19 cellular contexts compared by ENCODE assay signal in the genomic region with DNA sequence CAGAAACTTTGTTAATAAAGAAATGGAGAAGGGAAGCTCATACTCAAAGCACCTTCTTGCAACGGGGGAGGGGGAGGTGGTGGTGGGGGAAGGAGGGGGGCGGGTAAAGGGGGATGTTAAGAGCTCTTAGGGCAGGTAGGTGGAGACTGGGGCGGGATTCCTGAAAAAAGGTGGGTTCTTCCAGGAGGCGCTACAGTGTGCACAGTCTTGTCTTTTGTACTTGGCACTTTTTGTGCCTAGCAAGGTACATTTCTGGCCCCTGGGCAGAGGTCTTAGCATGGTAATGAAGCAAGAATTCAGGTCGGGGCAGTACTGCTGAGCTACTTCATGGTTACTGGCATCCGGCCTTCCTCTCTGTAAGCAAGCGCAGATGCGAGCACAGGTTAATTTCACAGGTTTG. TPM values are rescaled to one million over a fixed set of nuclear protein-coding genes. Genes with fewer than 3 reads are reported as not detected.
"Had no signal": no experiment of that assay in that cellular context is flagged by ENCODE, and none has a peak within 500 bp of the region (broad histone marks: within the 10 kb centered on the region; RNA-seq: fewer than 3 reads in every experiment).

No MANE protein-coding gene starts in this region.

- H3K27ac ChIP-seq: ascending aorta, coronary artery, left ventricle myocardium inferior, prostate gland had no signal

- H3K36me3 Mint-ChIP-seq: activated naive CD4-positive, alpha-beta T cell treated with anti-CD3 and anti-CD28 coated beads, Interleukin-2, amount 10 ng/mL, durations not matched to agents 7 days and 5 days; type B pancreatic cell had no signal

- H3K36me3 ChIP-seq: ascending aorta, heart right ventricle, left ventricle myocardium inferior, prostate gland had no signal

- H3K27me3 ChIP-seq: ascending aorta had no signal

- H3K27ac Mint-ChIP-seq: activated B cell treated with CpG ODN at 0.5 μM for 24 hours; activated CD4-positive, alpha-beta T cell treated with anti-CD3 and anti-CD28 coated beads, Interleukin-2, amount 10 ng/mL, durations not matched to agents 24 days and 14 days; activated CD8-positive, alpha-beta T cell treated with anti-CD3 and anti-CD28 coated beads, Interleukin-2, amount 10 ng/mL, durations not matched to agents 7 days and 5 days; activated naive CD4-positive, alpha-beta T cell treated with anti-CD3 and anti-CD28 coated beads, Interleukin-2, amount 10 ng/mL, durations not matched to agents 7 days and 5 days; activated T-cell treated with anti-CD3 and anti-CD28 coated beads, Interleukin-2, amount 50 U/mL, for 24 hours; stimulated activated naive CD8-positive, alpha-beta T cell treated with anti-CD3 and anti-CD28 coated beads, Interleukin-15, amount 100 ng/mL, for 72 hours; T-helper 17 cell; type B pancreatic cell had no signal

- H3K9me3 ChIP-seq: ascending aorta, heart right ventricle, left ventricle myocardium inferior, prostate gland had no signal

- H3K9me3 Mint-ChIP-seq: activated B cell treated with CpG ODN at 0.5 μM for 24 hours; activated CD4-positive, alpha-beta T cell treated with anti-CD3 and anti-CD28 coated beads, Interleukin-2, amount 10 ng/mL, durations not matched to agents 24 days and 14 days; activated naive CD4-positive, alpha-beta T cell treated with anti-CD3 and anti-CD28 coated beads, Interleukin-2, amount 10 ng/mL, durations not matched to agents 7 days and 5 days; activated T-cell treated with anti-CD3 and anti-CD28 coated beads, Interleukin-2, amount 50 U/mL, for 24 hours; central memory CD8-positive, alpha-beta T cell; stimulated activated naive CD8-positive, alpha-beta T cell treated with anti-CD3 and anti-CD28 coated beads, Interleukin-15, amount 100 ng/mL, for 72 hours; type B pancreatic cell had no signal

- H3K4me3 Mint-ChIP-seq: activated B cell treated with CpG ODN at 0.5 μM for 24 hours; activated CD4-positive, alpha-beta T cell treated with anti-CD3 and anti-CD28 coated beads, Interleukin-2, amount 10 ng/mL, durations not matched to agents 24 days and 14 days; activated CD8-positive, alpha-beta T cell treated with anti-CD3 and anti-CD28 coated beads, Interleukin-2, amount 10 ng/mL, durations not matched to agents 7 days and 5 days; activated naive CD4-positive, alpha-beta T cell treated with anti-CD3 and anti-CD28 coated beads, Interleukin-2, amount 10 ng/mL, durations not matched to agents 7 days and 5 days; activated T-cell treated with anti-CD3 and anti-CD28 coated beads, Interleukin-2, amount 50 U/mL, for 24 hours; central memory CD8-positive, alpha-beta T cell; stimulated activated naive CD8-positive, alpha-beta T cell treated with anti-CD3 and anti-CD28 coated beads, Interleukin-15, amount 100 ng/mL, for 72 hours; T-helper 17 cell; type B pancreatic cell had no signal

- H3K4me1 ChIP-seq: ascending aorta, prostate gland had no signal

- H3K4me1 Mint-ChIP-seq: activated B cell treated with CpG ODN at 0.5 μM for 24 hours; activated CD4-positive, alpha-beta T cell treated with anti-CD3 and anti-CD28 coated beads, Interleukin-2, amount 10 ng/mL, durations not matched to agents 24 days and 14 days; activated naive CD4-positive, alpha-beta T cell treated with anti-CD3 and anti-CD28 coated beads, Interleukin-2, amount 10 ng/mL, durations not matched to agents 7 days and 5 days; central memory CD8-positive, alpha-beta T cell; T-helper 17 cell had no signal

- H3K4me3 ChIP-seq: ascending aorta, prostate gland had no signal

- DNase-seq: activated B cell treated with CpG ODN at 0.5 μM for 24 hours; activated CD4-positive, alpha-beta T cell treated with anti-CD3 and anti-CD28 coated beads, Interleukin-2, amount 10 ng/mL, durations not matched to agents 24 days and 14 days; activated CD8-positive, alpha-beta T cell treated with anti-CD3 and anti-CD28 coated beads, Interleukin-2, amount 10 ng/mL, durations not matched to agents 7 days and 5 days; activated naive CD4-positive, alpha-beta T cell treated with anti-CD3 and anti-CD28 coated beads, Interleukin-2, amount 10 ng/mL, durations not matched to agents 7 days and 5 days; heart right ventricle; kidney; left ventricle myocardium inferior; mammary epithelial cell; right cardiac atrium; small intestine; stimulated activated CD4-positive, alpha-beta T cell treated with anti-CD3 and anti-CD28 coated beads, Interleukin-4, amount 100 ng/mL, for 1 hour; stimulated activated naive CD8-positive, alpha-beta T cell treated with anti-CD3 and anti-CD28 coated beads, Interleukin-15, amount 100 ng/mL, for 72 hours; T-helper 17 cell had no signal

RNA-seq across cellular contexts. Expression of gene LAMB4, which starts 15.2 kb away (rescaled TPM):
- total RNA-seq: activated B cell treated with CpG ODN at 0.5 μM for 24 hours; activated CD4-positive, alpha-beta T cell treated with anti-CD3 and anti-CD28 coated beads, Interleukin-2, amount 10 ng/mL, durations not matched to agents 24 days and 14 days; activated CD8-positive, alpha-beta T cell treated with anti-CD3 and anti-CD28 coated beads, Interleukin-2, amount 10 ng/mL, durations not matched to agents 7 days and 5 days; ascending aorta; T-helper 17 cell had no signal
